ENCODE assay signal across 8 cellular contexts in the genomic region with DNA sequence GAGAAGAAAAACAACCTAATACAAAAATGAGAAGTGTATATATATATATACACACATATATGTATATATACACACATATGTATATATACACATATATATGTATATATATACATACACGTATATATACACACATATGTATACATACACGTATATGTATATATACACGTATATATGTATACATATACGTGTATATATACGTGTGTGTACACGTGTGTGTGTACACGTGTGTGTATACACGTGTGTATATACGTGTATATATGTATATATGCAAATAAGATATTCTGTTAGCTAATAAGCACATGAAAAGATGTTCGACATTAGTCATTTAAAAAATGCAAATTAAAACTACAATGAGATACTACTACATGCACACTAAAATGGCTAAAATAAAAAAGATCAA.
"Had no signal": no experiment of that assay in that cellular context is flagged by ENCODE, and none has a peak within 500 bp of the region (broad histone marks: within the 10 kb centered on the region; RNA-seq: fewer than 3 reads in every experiment).

No MANE protein-coding gene starts in this region.

- DNase-seq: H9, HCEC 1CT, IMR-90, KBM-7 had no signal

- H3K4me3 ChIP-seq: GM23338 had no signal

- ATAC-seq: GM23338 had no signal

- FAIRE-seq: H1, H54, HTR-8/SVneo had no signal
